In genomic region chr14:104749111-104749649, GRCh38 we compare ENCODE assay signal across 11 cellular contexts. TPM values are rescaled to one million over a fixed set of nuclear protein-coding genes. Genes with fewer than 3 reads are reported as not detected.
DNase-seq lines count a peak whose midpoint lies in the region; ATAC-seq and TF ChIP-seq lines count a peak whose summit lies in the region.
"Had no signal": no experiment of that assay in that cellular context is flagged by ENCODE, and none has a peak within 500 bp of the region (broad histone marks: within the 10 kb centered on the region; RNA-seq: fewer than 3 reads in every experiment).

No MANE protein-coding gene starts in this region.

- H3K27ac Mint-ChIP-seq in effector memory CD8-positive, alpha-beta T cell: peak overlapping the region in 1 of 2 donors; percentile 19
- no peak overlapping the region for H3K27ac Mint-ChIP-seq in activated T-helper 17 cell treated with anti-CD3 and anti-CD28 coated beads, Interleukin-2, amount 50 U/mL, for 72 hours
- H3K27ac Mint-ChIP-seq: activated CD4-positive, alpha-beta memory T cell treated with anti-CD3 and anti-CD28 coated beads, Interleukin-2, amount 10 ng/mL, durations not matched to agents 7 days and 5 days; GM23338 had no signal

- peaks cover 46% of the 10 kb centered on the region for H3K4me1 ChIP-seq in mucosa of stomach (ENCODE audit: control insufficient read depth, insufficient read depth, low read length)

- H3K36me3 Mint-ChIP-seq in effector memory CD8-positive, alpha-beta T cell (ENCODE audit: insufficient read depth): peaks cover 20% of the 10 kb centered on the region
- peaks cover 12% of the 10 kb centered on the region for H3K36me3 Mint-ChIP-seq in activated T-helper 17 cell treated with anti-CD3 and anti-CD28 coated beads, Interleukin-2, amount 50 U/mL, for 72 hours (ENCODE audit: low read depth)

- H3K9me3 ChIP-seq in mucosa of stomach (ENCODE audit: control insufficient read depth, low read length): no peaks in the 10 kb centered on the region

- no peak for ATAC-seq in effector memory CD8-positive, alpha-beta T cell (replicated peaks)
- ATAC-seq in activated T-helper 17 cell treated with anti-CD3 and anti-CD28 coated beads, Interleukin-2, amount 50 U/mL, for 72 hours (replicated peaks): no peak
- ATAC-seq: GM23338 had no signal

- in situ Hi-C loops in GM13977 (cut with MboI; ENCODE audit: low pct_unique_long_range_greater_than_20kb, low sequenced_read_pairs, unreplicated experiment): no loop called here

- peak overlapping the region; percentile 10 for H3K9ac ChIP-seq in mucosa of stomach (ENCODE audit: low read length)

- no peaks in the 10 kb centered on the region for H3K36me3 ChIP-seq in mucosa of stomach (ENCODE audit: control insufficient read depth, insufficient read depth, low read length)

- no peaks in the 10 kb centered on the region for H3K27me3 Mint-ChIP-seq in effector memory CD8-positive, alpha-beta T cell
- H3K27me3 Mint-ChIP-seq in activated T-helper 17 cell treated with anti-CD3 and anti-CD28 coated beads, Interleukin-2, amount 50 U/mL, for 72 hours: no peaks in the 10 kb centered on the region
- H3K27me3 Mint-ChIP-seq: activated CD4-positive, alpha-beta memory T cell treated with anti-CD3 and anti-CD28 coated beads, Interleukin-2, amount 10 ng/mL, durations not matched to agents 7 days and 5 days had no signal

- H3K4me3 Mint-ChIP-seq in effector memory CD8-positive, alpha-beta T cell: no peak overlapping the region
- H3K4me3 Mint-ChIP-seq in activated T-helper 17 cell treated with anti-CD3 and anti-CD28 coated beads, Interleukin-2, amount 50 U/mL, for 72 hours: no peak overlapping the region

- no peaks in the 10 kb centered on the region for H3K9me3 Mint-ChIP-seq in effector memory CD8-positive, alpha-beta T cell
- H3K9me3 Mint-ChIP-seq in activated T-helper 17 cell treated with anti-CD3 and anti-CD28 coated beads, Interleukin-2, amount 50 U/mL, for 72 hours: no peaks in the 10 kb centered on the region
- H3K9me3 Mint-ChIP-seq: activated CD4-positive, alpha-beta memory T cell treated with anti-CD3 and anti-CD28 coated beads, Interleukin-2, amount 10 ng/mL, durations not matched to agents 7 days and 5 days had no signal

- no peaks in the 10 kb centered on the region for H3K27me3 ChIP-seq in mucosa of stomach (ENCODE audit: control insufficient read depth, insufficient read depth, low read length)

- peak; percentile 39 for TF ChIP-seq CTCF in epithelial cell of esophagus (IDR thresholded peaks at IDR 0.05; ENCODE audit: insufficient read depth, low read depth, low read length, missing control alignments)
- no peak for TF ChIP-seq CTCF in GM13977 (IDR thresholded peaks at IDR 0.05; ENCODE audit: extremely low read depth, insufficient read depth, missing control alignments)

- DNase-seq in AG08395 (ENCODE audit: low spot score) (peak; percentile 58), NCI-H1694 treated with DMSO at 0.1 percent for 48 hours (lab: John Stamatoyannopoulos, UW) (peak; percentile 97), epithelial cell of esophagus (ENCODE audit: low read depth) (peak; percentile 81), NCI-H82 treated with DMSO at 0.1 percent for 48 hours (lab: John Stamatoyannopoulos, UW; ENCODE audit: unreplicated experiment) (no peak), GM13977 (ENCODE audit: low spot score) (no peak)
- DNase-seq in effector memory CD8-positive, alpha-beta T cell: no peak
- DNase-seq: activated CD4-positive, alpha-beta memory T cell treated with anti-CD3 and anti-CD28 coated beads, Interleukin-2, amount 10 ng/mL, durations not matched to agents 7 days and 5 days; NCI-H1105 treated with DMSO at 0.1 percent for 48 hours had no signal

- H3K4me1 Mint-ChIP-seq in effector memory CD8-positive, alpha-beta T cell (ENCODE audit: low read depth in 2 of 2): peaks cover 7 to 18% of the 10 kb centered on the region in 2 donors
- H3K4me1 Mint-ChIP-seq in activated T-helper 17 cell treated with anti-CD3 and anti-CD28 coated beads, Interleukin-2, amount 50 U/mL, for 72 hours: peaks cover 11% of the 10 kb centered on the region

- H3K4me3 ChIP-seq in epithelial cell of esophagus (ENCODE audit: low read length) (no peak overlapping the region), mucosa of stomach (ENCODE audit: low read length) (no peak overlapping the region)
- H3K4me3 ChIP-seq: GM23338 had no signal

RNA-seq across cellular contexts. Expression of gene SIVA1, which starts 3.8 kb away (rescaled TPM):
- 100 to 1,000 TPM in 1 of 2 donors, 10 to 100 TPM in 1; 65.2 to 121 TPM for total RNA-seq in activated T-helper 17 cell treated with anti-CD3 and anti-CD28 coated beads, Interleukin-2, amount 50 U/mL, for 72 hours

RNA-seq across cellular contexts. Expression of gene ADSS1, which starts 25.2 kb away (rescaled TPM):
- total RNA-seq in activated T-helper 17 cell treated with anti-CD3 and anti-CD28 coated beads, Interleukin-2, amount 50 U/mL, for 72 hours: 1 to 10 TPM in 1 of 2 donors, under 1 TPM in 1; 0.91 to 2.4 TPM

RNA-seq across cellular contexts. Expression of gene AKT1, which starts 46.4 kb away (rescaled TPM):
- 100 to 1,000 TPM in 1 of 2 donors, 10 to 100 TPM in 1; 81.3 to 160 TPM for total RNA-seq in activated T-helper 17 cell treated with anti-CD3 and anti-CD28 coated beads, Interleukin-2, amount 50 U/mL, for 72 hours

RNA-seq across cellular contexts. Expression of gene ZBTB42, which starts 51.7 kb away (rescaled TPM):
- total RNA-seq in activated T-helper 17 cell treated with anti-CD3 and anti-CD28 coated beads, Interleukin-2, amount 50 U/mL, for 72 hours: 1 to 10 TPM; 3.0 to 3.2 TPM

RNA-seq across cellular contexts. Expression of gene INF2, which starts 59.8 kb away (rescaled TPM):
- total RNA-seq in activated T-helper 17 cell treated with anti-CD3 and anti-CD28 coated beads, Interleukin-2, amount 50 U/mL, for 72 hours: 10 to 100 TPM; 61.9 to 87.8 TPM

Comparison
In these comparisons a context has a peak if more than half of its experiments do, and no peak if none do; other contexts are left out.
1. DNase-seq: peak in AG08395 (single experiment), NCI-H1694 treated with DMSO at 0.1 percent for 48 hours (single experiment) and epithelial cell of esophagus (single experiment); none in NCI-H82 treated with DMSO at 0.1 percent for 48 hours (single experiment), GM13977 (single experiment) and effector memory CD8-positive, alpha-beta T cell (0 of 3).